In the genomic region with DNA sequence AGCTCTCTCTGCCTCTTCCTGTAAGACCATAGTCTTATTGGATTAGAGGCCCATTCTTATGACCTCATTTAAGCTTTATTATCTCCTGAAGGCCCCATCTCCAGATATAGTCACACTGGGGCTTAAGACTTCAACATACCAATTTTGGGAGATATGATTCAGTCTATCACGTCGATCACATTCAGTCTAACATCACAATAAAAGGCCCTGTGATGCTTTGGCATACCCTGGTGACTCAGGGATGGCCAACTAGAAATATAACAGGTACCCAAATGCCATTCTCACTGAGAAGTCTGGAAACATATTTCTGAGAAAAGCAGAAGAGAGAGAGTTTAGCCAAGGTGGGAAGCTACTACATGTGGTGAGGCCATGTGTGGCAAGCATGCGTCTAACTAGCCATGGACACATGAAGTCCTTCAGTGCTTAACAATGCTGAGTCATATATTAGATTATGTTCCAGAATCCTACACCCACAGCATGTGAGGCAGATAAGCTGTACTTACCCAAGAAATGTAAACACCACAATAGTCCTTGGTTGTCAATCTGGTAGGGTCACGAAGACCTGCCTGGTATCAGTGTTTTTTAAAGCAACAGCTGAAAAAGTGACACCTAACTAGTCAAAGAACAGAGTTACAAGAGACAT, we compare ENCODE assay signal across 1 cellular context.
A peak's percentile ranks its signal among the peaks of the same experiment; 100 is the strongest.
TF ChIP-seq lines count a peak whose summit lies in the region.

No MANE protein-coding gene starts in this region.

TF ChIP-seq in HEK293, 187 proteins besides CTCF, POLR2A, EP300 and RAD21 (continued from another document):
- TF ChIP-seq ZNF449 (tag by site-specific recombination; IDR thresholded peaks at IDR 0.05), result no peak
- TF ChIP-seq ZNF529 (tag by site-specific recombination; IDR thresholded peaks at IDR 0.05; ENCODE audit: insufficient replicate concordance), result no peak
- TF ChIP-seq ZNF785 (tag by site-specific recombination; IDR thresholded peaks at IDR 0.05), result no peak
- 0 out of 2 replicates have a peak, but pooled peaks have one; percentile 23 for TF ChIP-seq ZNF629 (tag by site-specific recombination; IDR thresholded peaks at IDR 0.05)
- TF ChIP-seq, protein P1, sequence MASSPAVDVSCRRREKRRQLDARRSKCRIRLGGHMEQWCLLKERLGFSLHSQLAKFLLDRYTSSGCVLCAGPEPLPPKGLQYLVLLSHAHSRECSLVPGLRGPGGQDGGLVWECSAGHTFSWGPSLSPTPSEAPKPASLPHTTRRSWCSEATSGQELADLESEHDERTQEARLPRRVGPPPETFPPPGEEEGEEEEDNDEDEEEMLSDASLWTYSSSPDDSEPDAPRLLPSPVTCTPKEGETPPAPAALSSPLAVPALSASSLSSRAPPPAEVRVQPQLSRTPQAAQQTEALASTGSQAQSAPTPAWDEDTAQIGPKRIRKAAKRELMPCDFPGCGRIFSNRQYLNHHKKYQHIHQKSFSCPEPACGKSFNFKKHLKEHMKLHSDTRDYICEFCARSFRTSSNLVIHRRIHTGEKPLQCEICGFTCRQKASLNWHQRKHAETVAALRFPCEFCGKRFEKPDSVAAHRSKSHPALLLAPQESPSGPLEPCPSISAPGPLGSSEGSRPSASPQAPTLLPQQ (tag by site-specific recombination; IDR thresholded peaks at IDR 0.05), result no peak
- no peak for TF ChIP-seq ZNF174 (tag by site-specific recombination; IDR thresholded peaks at IDR 0.05)
- no peak for TF ChIP-seq HOXD13 (CRISPR knock-in tag; IDR thresholded peaks at IDR 0.05; ENCODE audit: borderline replicate concordance)
- TF ChIP-seq, protein P2, sequence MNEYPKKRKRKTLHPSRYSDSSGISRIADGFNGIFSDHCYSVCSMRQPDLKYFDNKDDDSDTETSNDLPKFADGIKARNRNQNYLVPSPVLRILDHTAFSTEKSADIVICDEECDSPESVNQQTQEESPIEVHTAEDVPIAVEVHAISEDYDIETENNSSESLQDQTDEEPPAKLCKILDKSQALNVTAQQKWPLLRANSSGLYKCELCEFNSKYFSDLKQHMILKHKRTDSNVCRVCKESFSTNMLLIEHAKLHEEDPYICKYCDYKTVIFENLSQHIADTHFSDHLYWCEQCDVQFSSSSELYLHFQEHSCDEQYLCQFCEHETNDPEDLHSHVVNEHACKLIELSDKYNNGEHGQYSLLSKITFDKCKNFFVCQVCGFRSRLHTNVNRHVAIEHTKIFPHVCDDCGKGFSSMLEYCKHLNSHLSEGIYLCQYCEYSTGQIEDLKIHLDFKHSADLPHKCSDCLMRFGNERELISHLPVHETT (tag by site-specific recombination; IDR thresholded peaks at IDR 0.05), result no peak
- TF ChIP-seq ZBTB7A (tag by site-specific recombination; IDR thresholded peaks at IDR 0.05; ENCODE audit: low read depth), result no peak
- TF ChIP-seq ZNF350 (tag by site-specific recombination; IDR thresholded peaks at IDR 0.05), result no peak
- TF ChIP-seq ZIC2 (tag by site-specific recombination; IDR thresholded peaks at IDR 0.05), result peak; percentile 29; the same call in 1 of the 2 replicates
- TF ChIP-seq, protein P3, sequence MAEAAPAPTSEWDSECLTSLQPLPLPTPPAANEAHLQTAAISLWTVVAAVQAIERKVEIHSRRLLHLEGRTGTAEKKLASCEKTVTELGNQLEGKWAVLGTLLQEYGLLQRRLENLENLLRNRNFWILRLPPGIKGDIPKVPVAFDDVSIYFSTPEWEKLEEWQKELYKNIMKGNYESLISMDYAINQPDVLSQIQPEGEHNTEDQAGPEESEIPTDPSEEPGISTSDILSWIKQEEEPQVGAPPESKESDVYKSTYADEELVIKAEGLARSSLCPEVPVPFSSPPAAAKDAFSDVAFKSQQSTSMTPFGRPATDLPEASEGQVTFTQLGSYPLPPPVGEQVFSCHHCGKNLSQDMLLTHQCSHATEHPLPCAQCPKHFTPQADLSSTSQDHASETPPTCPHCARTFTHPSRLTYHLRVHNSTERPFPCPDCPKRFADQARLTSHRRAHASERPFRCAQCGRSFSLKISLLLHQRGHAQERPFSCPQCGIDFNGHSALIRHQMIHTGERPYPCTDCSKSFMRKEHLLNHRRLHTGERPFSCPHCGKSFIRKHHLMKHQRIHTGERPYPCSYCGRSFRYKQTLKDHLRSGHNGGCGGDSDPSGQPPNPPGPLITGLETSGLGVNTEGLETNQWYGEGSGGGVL (tag by site-specific recombination; IDR thresholded peaks at IDR 0.05), result no peak
- no peak for TF ChIP-seq TRIM28 (IDR thresholded peaks at IDR 0.05; ENCODE audit: borderline replicate concordance, low read length)
- no peak for TF ChIP-seq ZNF768 (tag by site-specific recombination; IDR thresholded peaks at IDR 0.05)
- peak; percentile 62 for TF ChIP-seq ZFHX2 (tag by site-specific recombination; conservative IDR thresholded peaks at IDR 0.05)
- TF ChIP-seq ZNF518A (tag by site-specific recombination; conservative IDR thresholded peaks at IDR 0.05; ENCODE audit: low read depth), result peak; percentile 24; the same call in 1 of the 2 replicates
- TF ChIP-seq ZNF76 (tag by site-specific recombination; IDR thresholded peaks at IDR 0.05; ENCODE audit: borderline replicate concordance, low read depth), result no peak
- TF ChIP-seq ZNF792 (tag by site-specific recombination; IDR thresholded peaks at IDR 0.05), result no peak
- no peak for TF ChIP-seq ZNF660 (tag by site-specific recombination; IDR thresholded peaks at IDR 0.05)
- no peak for TF ChIP-seq ZNF621 (tag by site-specific recombination; IDR thresholded peaks at IDR 0.05)
- no peak for TF ChIP-seq ZNF114 (tag by site-specific recombination; IDR thresholded peaks at IDR 0.05)
- TF ChIP-seq SCRT1 (tag by site-specific recombination; IDR thresholded peaks at IDR 0.05; ENCODE audit: borderline replicate concordance), result no peak
- TF ChIP-seq KLF16 (tag by site-specific recombination; IDR thresholded peaks at IDR 0.05), result no peak
- TF ChIP-seq ZNF404 (tag by site-specific recombination; IDR thresholded peaks at IDR 0.05), result no peak
- TF ChIP-seq ZNF335 (tag by site-specific recombination; conservative IDR thresholded peaks at IDR 0.05), result 0 out of 2 replicates have a peak, but pooled peaks have one; percentile 20
- TF ChIP-seq, protein P4, sequence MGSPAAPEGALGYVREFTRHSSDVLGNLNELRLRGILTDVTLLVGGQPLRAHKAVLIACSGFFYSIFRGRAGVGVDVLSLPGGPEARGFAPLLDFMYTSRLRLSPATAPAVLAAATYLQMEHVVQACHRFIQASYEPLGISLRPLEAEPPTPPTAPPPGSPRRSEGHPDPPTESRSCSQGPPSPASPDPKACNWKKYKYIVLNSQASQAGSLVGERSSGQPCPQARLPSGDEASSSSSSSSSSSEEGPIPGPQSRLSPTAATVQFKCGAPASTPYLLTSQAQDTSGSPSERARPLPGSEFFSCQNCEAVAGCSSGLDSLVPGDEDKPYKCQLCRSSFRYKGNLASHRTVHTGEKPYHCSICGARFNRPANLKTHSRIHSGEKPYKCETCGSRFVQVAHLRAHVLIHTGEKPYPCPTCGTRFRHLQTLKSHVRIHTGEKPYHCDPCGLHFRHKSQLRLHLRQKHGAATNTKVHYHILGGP (tag by site-specific recombination; IDR thresholded peaks at IDR 0.05), result no peak
- TF ChIP-seq ZNF140 (tag by site-specific recombination; IDR thresholded peaks at IDR 0.05), result no peak
- TF ChIP-seq ZNF544 (tag by site-specific recombination; IDR thresholded peaks at IDR 0.05), result no peak
- no peak for TF ChIP-seq SP3 (tag by site-specific recombination; IDR thresholded peaks at IDR 0.05)
- TF ChIP-seq ZNF146 (tag by site-specific recombination; IDR thresholded peaks at IDR 0.05), result no peak
- TF ChIP-seq ZFP69B (tag by site-specific recombination; IDR thresholded peaks at IDR 0.05), result no peak
- TF ChIP-seq ZNF202 (tag by site-specific recombination; IDR thresholded peaks at IDR 0.05; ENCODE audit: borderline replicate concordance), result no peak
- peak; percentile 49 for TF ChIP-seq ZNF600 (tag by site-specific recombination; IDR thresholded peaks at IDR 0.05)
- no peak for TF ChIP-seq ZNF791 (tag by site-specific recombination; IDR thresholded peaks at IDR 0.05)
- TF ChIP-seq MYNN (tag by site-specific recombination; IDR thresholded peaks at IDR 0.05; ENCODE audit: borderline replicate concordance), result no peak
- TF ChIP-seq ZNF677 (tag by site-specific recombination; IDR thresholded peaks at IDR 0.05), result no peak
